Comparison of ENCODE assay signal across 23 cellular contexts in genomic region chr3:128501431-128501830, GRCh38. TPM values are rescaled to one million over a fixed set of nuclear protein-coding genes. Genes with fewer than 3 reads are reported as not detected.
DNase-seq lines count a peak whose midpoint lies in the region; ATAC-seq and TF ChIP-seq lines count a peak whose summit lies in the region.
"Had no signal": no experiment of that assay in that cellular context is flagged by ENCODE, and none has a peak within 500 bp of the region (broad histone marks: within the 10 kb centered on the region; RNA-seq: fewer than 3 reads in every experiment).

No MANE protein-coding gene starts in this region.

- peaks cover 60% of the 10 kb centered on the region for H3K27me3 Mint-ChIP-seq in progenitor cell of endocrine pancreas

- H3K79me2 ChIP-seq in PC-3 (ENCODE audit: low read length) = no peaks in the 10 kb centered on the region

- TF ChIP-seq CTCF in AG10803 (conservative IDR thresholded peaks at IDR 0.05; ENCODE audit: low read length) (no peak), Panc1 (IDR thresholded peaks at IDR 0.05) (no peak), coronary artery (IDR thresholded peaks at IDR 0.05) (no peak), progenitor cell of endocrine pancreas (IDR thresholded peaks at IDR 0.05; ENCODE audit: unreplicated experiment) (no peak), PC-3 (conservative IDR thresholded peaks at IDR 0.05; ENCODE audit: low read depth, low read length) (no peak)

- no peaks in the 10 kb centered on the region for H3K36me3 Mint-ChIP-seq in progenitor cell of endocrine pancreas (ENCODE audit: insufficient read depth)
- H3K36me3 Mint-ChIP-seq: CD14-positive monocyte; CD8-positive, alpha-beta memory T cell had no signal

- H3K4me1 Mint-ChIP-seq in progenitor cell of endocrine pancreas (ENCODE audit: low read depth) = peaks cover 6% of the 10 kb centered on the region

- no peaks in the 10 kb centered on the region for H3K36me3 ChIP-seq in Panc1 (ENCODE audit: control insufficient read depth, insufficient read depth, low read length)
- no peaks in the 10 kb centered on the region for H3K36me3 ChIP-seq in PC-3 (ENCODE audit: low read depth, low read length)
- H3K36me3 ChIP-seq: BE2C; BLaER1 treated with 17β-estradiol and CSF1 and Interleukin-3, amounts not matched to agents 10 nM and 100 nM had no signal

- H3K9me3 ChIP-seq in Panc1 (ENCODE audit: control insufficient read depth, insufficient read depth, low read depth, low read length) = no peaks in the 10 kb centered on the region
- H3K9me3 ChIP-seq in PC-3 (ENCODE audit: low read length) = no peaks in the 10 kb centered on the region
- H3K9me3 ChIP-seq: A549 had no signal

- no peaks in the 10 kb centered on the region for H3F3A ChIP-seq in PC-3 (ENCODE audit: low read length, unreplicated experiment)

- H3K9me3 Mint-ChIP-seq in progenitor cell of endocrine pancreas (ENCODE audit: low read depth) = no peaks in the 10 kb centered on the region
- H3K9me3 Mint-ChIP-seq: CD4-positive, alpha-beta T cell; CD8-positive, alpha-beta memory T cell; HFFc6 had no signal

- no peak overlapping the region for H3K27ac Mint-ChIP-seq in progenitor cell of endocrine pancreas
- H3K27ac Mint-ChIP-seq: CD4-positive, alpha-beta T cell; CD8-positive, alpha-beta memory T cell; HFFc6 had no signal

- in situ Hi-C loops in Panc1 (cut with HindIII; ENCODE audit: low pct_unique_long_range_greater_than_20kb, low sequenced_read_pairs) = no loop called here

- H3K4me1 ChIP-seq in Panc1 (ENCODE audit: control insufficient read depth, insufficient read depth, low read length) (peaks cover 10% of the 10 kb centered on the region; the same call in 1 of the 2 replicates), PC-3 (ENCODE audit: insufficient read depth, low read length) (peaks cover 10% of the 10 kb centered on the region)
- H3K4me1 ChIP-seq: A549 had no signal

- no peak overlapping the region for H3K4me2 ChIP-seq in PC-3 (ENCODE audit: low read length)
- H3K4me2 ChIP-seq: A549; BLaER1 treated with 17β-estradiol and CSF1 and Interleukin-3, amounts not matched to agents 10 nM and 100 nM had no signal

- H2AFZ ChIP-seq in PC-3 (ENCODE audit: low read length) = no peak overlapping the region

- DNase-seq in AG10803 (ENCODE audit: low read depth) (peak; percentile 51), Panc1 (ENCODE audit: low read depth, low spot score) (no peak), coronary artery (ENCODE audit: low spot score) (peak; percentile 4), islet precursor cell (peak; percentile 65), progenitor cell of endocrine pancreas (ENCODE audit: low spot score, unreplicated experiment) (no peak), SHP77 (lab: John Stamatoyannopoulos, UW) (no peak), NCI-H2196 treated with DMSO at 0.1 percent for 48 hours (lab: John Stamatoyannopoulos, UW; ENCODE audit: unreplicated experiment) (no peak), PC-3 (no peak)
- DNase-seq: 8988T; ACHN; BE2C; CD4-positive, alpha-beta T cell; CD8-positive, alpha-beta memory T cell; DMS 273 treated with DMSO at 0.1 percent for 48 hours; DMS79; GF-D8; GOT3; HFFc6 had no signal

- no peak overlapping the region for H3K27ac ChIP-seq in Panc1 (ENCODE audit: low read length)
- no peak overlapping the region for H3K27ac ChIP-seq in coronary artery
- no peak overlapping the region for H3K27ac ChIP-seq in PC-3 (ENCODE audit: low read length)
- H3K27ac ChIP-seq: A549; BLaER1 treated with 17β-estradiol and CSF1 and Interleukin-3, amounts not matched to agents 10 nM and 100 nM had no signal

- BruUV-seq in Panc1 (replicated peaks; lab: Mats Ljungman, UMichigan) (TSS peak; percentile 42), PC-3 (replicated peaks; lab: Mats Ljungman, UMichigan) (no TSS peak)

- H3K4me3 ChIP-seq in AG10803 (ENCODE audit: low read length) = no peak overlapping the region
- no peak overlapping the region for H3K4me3 ChIP-seq in Panc1 (ENCODE audit: low read depth in 2 of 2, low read length in 2 of 2)
- H3K4me3 ChIP-seq in coronary artery = no peak overlapping the region
- H3K4me3 ChIP-seq in PC-3 (ENCODE audit: low read length) = no peak overlapping the region
- H3K4me3 ChIP-seq: A549; BLaER1 treated with 17β-estradiol and CSF1 and Interleukin-3, amounts not matched to agents 10 nM and 100 nM; HAP-1 had no signal

- H3K4me3 Mint-ChIP-seq in progenitor cell of endocrine pancreas (ENCODE audit: low read depth) = no peak overlapping the region
- H3K4me3 Mint-ChIP-seq: CD14-positive monocyte; CD4-positive, alpha-beta T cell; CD8-positive, alpha-beta memory T cell; HFFc6 had no signal

- POLR2A ChIA-PET in Panc1 (lab: Charles Lee) (interaction anchor here (0.7 kb wide), 1 partner anchor 119 kb away, joined by 3 read pairs; no protein-coding TSS in a partner anchor), PC-3 (lab: Charles Lee; ENCODE audit: unreplicated experiment) (no interaction called here)

- CTCF ChIA-PET in Panc1 (lab: Charles Lee) (interaction anchor here (0.6 kb wide), 1 partner anchor 720 kb away, joined by 4 read pairs; no protein-coding TSS in a partner anchor), PC-3 (lab: Charles Lee) (no interaction called here)

- ATAC-seq in Panc1 (no peak), PC-3 (no peak)
- ATAC-seq: A549 had no signal

- intact Hi-C loops in Panc1 (cut with micrococcal nuclease; ENCODE audit: unreplicated experiment) = loop anchor here (5.0 kb wide), 2 partner anchors 81 to 329 kb away; no protein-coding TSS in a partner anchor
- intact Hi-C loops in PC-3 (cut with micrococcal nuclease) = loop anchor here (10.0 kb wide), 1 partner anchor 83 kb away; no protein-coding TSS in a partner anchor

- no peaks in the 10 kb centered on the region for H3K9me2 ChIP-seq in PC-3 (replicated peaks; ENCODE audit: low read length)

- H4K20me1 ChIP-seq in PC-3 (ENCODE audit: low read length) = no peaks in the 10 kb centered on the region

- H3K9ac ChIP-seq in PC-3 (ENCODE audit: low read length) = no peak overlapping the region
- H3K9ac ChIP-seq: BLaER1 treated with 17β-estradiol and CSF1 and Interleukin-3, amounts not matched to agents 10 nM and 100 nM had no signal

- H3K27me3 ChIP-seq in Panc1 (ENCODE audit: control insufficient read depth, insufficient read depth, low read length) (no peaks in the 10 kb centered on the region), PC-3 (ENCODE audit: low read length) (no peaks in the 10 kb centered on the region)
- H3K27me3 ChIP-seq: BE2C had no signal

RNA-seq across cellular contexts. Expression of gene GATA2, which starts 8.4 kb away (rescaled TPM):
- 74.6 TPM for total RNA-seq in Panc1 (2021; ENCODE audit: unreplicated experiment)
- polyA plus RNA-seq in Panc1 (2012; ENCODE audit: insufficient read length) = 68.5 TPM
- 1.7 and 1.9 TPM in 2 replicates for total RNA-seq in progenitor cell of endocrine pancreas
- 26.8 and 32.4 TPM in 2 replicates for total RNA-seq in PC-3 (2014; rRNA removed)
- total RNA-seq: CD8-positive, alpha-beta memory T cell had no signal
- polyA plus RNA-seq: CD8-positive, alpha-beta memory T cell had no signal

RNA-seq across cellular contexts. Expression of gene DNAJB8, which starts 34.7 kb away (rescaled TPM):
- total RNA-seq in Panc1 (2021; ENCODE audit: unreplicated experiment) = not detected
- not detected for polyA plus RNA-seq in Panc1 (2012; ENCODE audit: insufficient read length)
- not detected in 2 replicates for total RNA-seq in progenitor cell of endocrine pancreas
- not detected in 2 replicates for total RNA-seq in PC-3 (2014; rRNA removed)
- total RNA-seq: CD4-positive, alpha-beta T cell; CD8-positive, alpha-beta memory T cell; G401; HFFc6 had no signal
- polyA plus RNA-seq: A549; CD14-positive monocyte; CD8-positive, alpha-beta memory T cell had no signal

Comparison
In these comparisons a context has a peak if more than half of its experiments do, and no peak if none do; other contexts are left out.
1. DNase-seq: peak in AG10803 (single experiment), coronary artery (single experiment) and islet precursor cell (single experiment); none in Panc1 (single experiment), progenitor cell of endocrine pancreas (single experiment), SHP77 (0 of 2), NCI-H2196 treated with DMSO at 0.1 percent for 48 hours (single experiment) and PC-3 (single experiment).